28 cellular contexts compared by ENCODE assay signal in genomic region chr10:96096958-96097357, GRCh38.
"Had no signal": no experiment of that assay in that cellular context is flagged by ENCODE, and none has a peak within 500 bp of the region (broad histone marks: within the 10 kb centered on the region; RNA-seq: fewer than 3 reads in every experiment).

No MANE protein-coding gene starts in this region.

- H3K27ac ChIP-seq: esophagus squamous epithelium, heart right ventricle, left lung, neural progenitor cell, parathyroid adenoma, suprapubic skin, transverse colon, upper lobe of right lung, uterus had no signal

- H3K27me3 ChIP-seq: neural progenitor cell had no signal

- H3K4me1 ChIP-seq: esophagus squamous epithelium, heart right ventricle, left lung, neural progenitor cell, parathyroid adenoma, suprapubic skin, transverse colon, upper lobe of right lung, uterus had no signal

- H2AFZ ChIP-seq: neural progenitor cell, parathyroid adenoma had no signal

- FAIRE-seq: endometrium, islet of Langerhans had no signal

- H3K9ac ChIP-seq: neural progenitor cell, parathyroid adenoma had no signal

- H3K9me3 ChIP-seq: heart right ventricle, left lung, suprapubic skin, transverse colon, upper lobe of right lung, uterus had no signal

- H3K36me3 ChIP-seq: esophagus squamous epithelium, heart right ventricle, left lung, neural progenitor cell, suprapubic skin, transverse colon, upper lobe of right lung, uterus had no signal

- H3K79me2 ChIP-seq: parathyroid adenoma had no signal

- H3K4me2 ChIP-seq: neural progenitor cell, smooth muscle cell had no signal

- DNase-seq: effector memory CD8-positive, alpha-beta T cell; erythroblast; esophagus squamous epithelium; foreskin melanocyte; glutamatergic neuron; heart right ventricle; hippocampal formation; left cardiac atrium; left lung; mesendoderm; midbrain; naive thymus-derived CD4-positive, alpha-beta T cell; stimulated activated CD4-positive, alpha-beta T cell treated with anti-CD3 and anti-CD28 coated beads, Interleukin-12 subunit alpha, Interleukin-12 subunit beta, amount 100 ng/mL, for 4 hours; stimulated activated CD4-positive, alpha-beta T cell treated with anti-CD3 and anti-CD28 coated beads, Interleukin-1b, Interleukin-23, amount 100 ng/mL, for 48 hours; stimulated activated CD4-positive, alpha-beta T cell treated with anti-CD3 and anti-CD28 coated beads, Interleukin-4, amount 100 ng/mL, for 1 hour; stimulated activated CD8-positive, alpha-beta memory T cell treated with anti-CD3 and anti-CD28 coated beads, Interleukin-4, amount 100 ng/mL, for 48 hours; stimulated activated naive CD4-positive, alpha-beta T cell; stimulated activated naive CD8-positive, alpha-beta T cell treated with anti-CD3 and anti-CD28 coated beads, Interleukin-15, amount 100 ng/mL, for 72 hours; transverse colon; upper lobe of right lung; uterus had no signal

- H3K4me3 ChIP-seq: esophagus squamous epithelium, heart right ventricle, left lung, neural progenitor cell, smooth muscle cell, suprapubic skin, transverse colon, upper lobe of right lung, uterus had no signal

- ATAC-seq: effector memory CD8-positive, alpha-beta T cell; heart right ventricle; left cardiac atrium; left lung; naive thymus-derived CD4-positive, alpha-beta T cell; sciatic nerve; stimulated activated naive CD8-positive, alpha-beta T cell treated with anti-CD3 and anti-CD28 coated beads, Interleukin-15, amount 100 ng/mL, for 72 hours; upper lobe of right lung had no signal
